ENCODE assay signal across 1 cellular context in the genomic region with DNA sequence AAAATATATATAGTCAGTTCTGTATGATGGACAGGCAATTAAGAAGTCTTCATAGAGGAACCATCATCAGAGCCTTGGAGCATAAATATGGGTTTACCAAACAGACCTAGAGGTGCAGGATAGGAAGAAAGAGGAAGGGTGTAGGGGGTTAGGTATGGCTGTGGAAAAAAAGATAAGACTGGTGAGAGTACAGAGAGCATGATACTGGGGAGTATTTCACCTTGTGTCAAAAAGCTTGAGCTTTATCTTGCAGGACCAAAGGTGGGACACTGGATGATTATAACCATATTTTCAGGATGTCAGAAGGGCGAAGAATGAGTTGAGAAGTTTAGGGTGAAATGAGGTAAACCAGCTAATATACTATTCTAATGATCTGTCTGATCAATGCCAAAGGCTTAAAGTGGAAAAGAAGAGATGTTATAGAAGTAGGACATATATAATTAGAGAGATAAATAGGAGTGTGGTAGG.
TF ChIP-seq lines count a peak whose summit lies in the region.

No MANE protein-coding gene starts in this region.

TF ChIP-seq in K562, 482 proteins besides CTCF, POLR2A, EP300 and RAD21 (continued from another document and continues in another):
- TF ChIP-seq TRIM25 (IDR thresholded peaks at IDR 0.05; ENCODE audit: borderline replicate concordance): no peak
- TF ChIP-seq, protein P1, sequence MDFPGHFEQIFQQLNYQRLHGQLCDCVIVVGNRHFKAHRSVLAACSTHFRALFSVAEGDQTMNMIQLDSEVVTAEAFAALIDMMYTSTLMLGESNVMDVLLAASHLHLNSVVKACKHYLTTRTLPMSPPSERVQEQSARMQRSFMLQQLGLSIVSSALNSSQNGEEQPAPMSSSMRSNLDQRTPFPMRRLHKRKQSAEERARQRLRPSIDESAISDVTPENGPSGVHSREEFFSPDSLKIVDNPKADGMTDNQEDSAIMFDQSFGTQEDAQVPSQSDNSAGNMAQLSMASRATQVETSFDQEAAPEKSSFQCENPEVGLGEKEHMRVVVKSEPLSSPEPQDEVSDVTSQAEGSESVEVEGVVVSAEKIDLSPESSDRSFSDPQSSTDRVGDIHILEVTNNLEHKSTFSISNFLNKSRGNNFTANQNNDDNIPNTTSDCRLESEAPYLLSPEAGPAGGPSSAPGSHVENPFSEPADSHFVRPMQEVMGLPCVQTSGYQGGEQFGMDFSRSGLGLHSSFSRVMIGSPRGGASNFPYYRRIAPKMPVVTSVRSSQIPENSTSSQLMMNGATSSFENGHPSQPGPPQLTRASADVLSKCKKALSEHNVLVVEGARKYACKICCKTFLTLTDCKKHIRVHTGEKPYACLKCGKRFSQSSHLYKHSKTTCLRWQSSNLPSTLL (IDR thresholded peaks at IDR 0.05): no peak
- no peak for TF ChIP-seq PHTF2 (CRISPR knock-in tag; IDR thresholded peaks at IDR 0.05)
- TF ChIP-seq, protein P2, sequence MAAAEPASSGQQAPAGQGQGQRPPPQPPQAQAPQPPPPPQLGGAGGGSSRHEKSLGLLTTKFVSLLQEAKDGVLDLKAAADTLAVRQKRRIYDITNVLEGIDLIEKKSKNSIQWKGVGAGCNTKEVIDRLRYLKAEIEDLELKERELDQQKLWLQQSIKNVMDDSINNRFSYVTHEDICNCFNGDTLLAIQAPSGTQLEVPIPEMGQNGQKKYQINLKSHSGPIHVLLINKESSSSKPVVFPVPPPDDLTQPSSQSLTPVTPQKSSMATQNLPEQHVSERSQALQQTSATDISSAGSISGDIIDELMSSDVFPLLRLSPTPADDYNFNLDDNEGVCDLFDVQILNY (CRISPR knock-in tag; IDR thresholded peaks at IDR 0.05): no peak
- TF ChIP-seq, protein P3, sequence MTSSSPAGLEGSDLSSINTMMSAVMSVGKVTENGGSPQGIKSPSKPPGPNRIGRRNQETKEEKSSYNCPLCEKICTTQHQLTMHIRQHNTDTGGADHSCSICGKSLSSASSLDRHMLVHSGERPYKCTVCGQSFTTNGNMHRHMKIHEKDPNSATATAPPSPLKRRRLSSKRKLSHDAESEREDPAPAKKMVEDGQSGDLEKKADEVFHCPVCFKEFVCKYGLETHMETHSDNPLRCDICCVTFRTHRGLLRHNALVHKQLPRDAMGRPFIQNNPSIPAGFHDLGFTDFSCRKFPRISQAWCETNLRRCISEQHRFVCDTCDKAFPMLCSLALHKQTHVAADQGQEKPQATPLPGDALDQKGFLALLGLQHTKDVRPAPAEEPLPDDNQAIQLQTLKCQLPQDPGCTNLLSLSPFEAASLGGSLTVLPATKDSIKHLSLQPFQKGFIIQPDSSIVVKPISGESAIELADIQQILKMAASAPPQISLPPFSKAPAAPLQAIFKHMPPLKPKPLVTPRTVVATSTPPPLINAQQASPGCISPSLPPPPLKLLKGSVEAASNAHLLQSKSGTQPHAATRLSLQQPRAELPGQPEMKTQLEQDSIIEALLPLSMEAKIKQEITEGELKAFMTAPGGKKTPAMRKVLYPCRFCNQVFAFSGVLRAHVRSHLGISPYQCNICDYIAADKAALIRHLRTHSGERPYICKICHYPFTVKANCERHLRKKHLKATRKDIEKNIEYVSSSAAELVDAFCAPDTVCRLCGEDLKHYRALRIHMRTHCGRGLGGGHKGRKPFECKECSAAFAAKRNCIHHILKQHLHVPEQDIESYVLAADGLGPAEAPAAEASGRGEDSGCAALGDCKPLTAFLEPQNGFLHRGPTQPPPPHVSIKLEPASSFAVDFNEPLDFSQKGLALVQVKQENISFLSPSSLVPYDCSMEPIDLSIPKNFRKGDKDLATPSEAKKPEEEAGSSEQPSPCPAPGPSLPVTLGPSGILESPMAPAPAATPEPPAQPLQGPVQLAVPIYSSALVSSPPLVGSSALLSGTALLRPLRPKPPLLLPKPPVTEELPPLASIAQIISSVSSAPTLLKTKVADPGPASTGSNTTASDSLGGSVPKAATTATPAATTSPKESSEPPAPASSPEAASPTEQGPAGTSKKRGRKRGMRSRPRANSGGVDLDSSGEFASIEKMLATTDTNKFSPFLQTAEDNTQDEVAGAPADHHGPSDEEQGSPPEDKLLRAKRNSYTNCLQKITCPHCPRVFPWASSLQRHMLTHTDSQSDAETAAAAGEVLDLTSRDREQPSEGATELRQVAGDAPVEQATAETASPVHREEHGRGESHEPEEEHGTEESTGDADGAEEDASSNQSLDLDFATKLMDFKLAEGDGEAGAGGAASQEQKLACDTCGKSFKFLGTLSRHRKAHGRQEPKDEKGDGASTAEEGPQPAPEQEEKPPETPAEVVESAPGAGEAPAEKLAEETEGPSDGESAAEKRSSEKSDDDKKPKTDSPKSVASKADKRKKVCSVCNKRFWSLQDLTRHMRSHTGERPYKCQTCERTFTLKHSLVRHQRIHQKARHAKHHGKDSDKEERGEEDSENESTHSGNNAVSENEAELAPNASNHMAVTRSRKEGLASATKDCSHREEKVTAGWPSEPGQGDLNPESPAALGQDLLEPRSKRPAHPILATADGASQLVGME (CRISPR knock-in tag; IDR thresholded peaks at IDR 0.05): no peak
- TF ChIP-seq CREB3L1 (IDR thresholded peaks at IDR 0.05; ENCODE audit: borderline replicate concordance, low read depth): no peak
- no peak for TF ChIP-seq SP2 (IDR thresholded peaks at IDR 0.05; ENCODE audit: extremely low read depth, low read depth, low read length, poor library complexity, severe bottlenecking)
- peak; percentile 85 to 89 for TF ChIP-seq TBL1XR1 (IDR thresholded peaks at IDR 0.05; ENCODE audit: low read length in 2 of 2)
- TF ChIP-seq RBFOX2 (IDR thresholded peaks at IDR 0.05; ENCODE audit: low read depth, low read length): no peak
- TF ChIP-seq ILF3 (IDR thresholded peaks at IDR 0.05; ENCODE audit: borderline replicate concordance): no peak
- TF ChIP-seq ILK (tag; IDR thresholded peaks at IDR 0.05; ENCODE audit: borderline replicate concordance, low read depth): no peak
- no peak for TF ChIP-seq ZNF431 (CRISPR knock-in tag; IDR thresholded peaks at IDR 0.05)
- no peak for TF ChIP-seq E2F4 (CRISPR knock-in tag; IDR thresholded peaks at IDR 0.05; ENCODE audit: low read depth)
- no peak for TF ChIP-seq GABPB2 (CRISPR knock-in tag; conservative IDR thresholded peaks at IDR 0.05)
- TF ChIP-seq, protein P4, sequence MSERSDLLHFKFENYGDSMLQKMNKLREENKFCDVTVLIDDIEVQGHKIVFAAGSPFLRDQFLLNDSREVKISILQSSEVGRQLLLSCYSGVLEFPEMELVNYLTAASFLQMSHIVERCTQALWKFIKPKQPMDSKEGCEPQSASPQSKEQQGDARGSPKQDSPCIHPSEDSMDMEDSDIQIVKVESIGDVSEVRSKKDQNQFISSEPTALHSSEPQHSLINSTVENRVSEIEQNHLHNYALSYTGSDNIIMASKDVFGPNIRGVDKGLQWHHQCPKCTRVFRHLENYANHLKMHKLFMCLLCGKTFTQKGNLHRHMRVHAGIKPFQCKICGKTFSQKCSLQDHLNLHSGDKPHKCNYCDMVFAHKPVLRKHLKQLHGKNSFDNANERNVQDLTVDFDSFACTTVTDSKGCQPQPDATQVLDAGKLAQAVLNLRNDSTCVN (CRISPR knock-in tag; IDR thresholded peaks at IDR 0.05): no peak
- TF ChIP-seq ZNF354B (CRISPR knock-in tag; IDR thresholded peaks at IDR 0.05): no peak
- TF ChIP-seq, protein P5, sequence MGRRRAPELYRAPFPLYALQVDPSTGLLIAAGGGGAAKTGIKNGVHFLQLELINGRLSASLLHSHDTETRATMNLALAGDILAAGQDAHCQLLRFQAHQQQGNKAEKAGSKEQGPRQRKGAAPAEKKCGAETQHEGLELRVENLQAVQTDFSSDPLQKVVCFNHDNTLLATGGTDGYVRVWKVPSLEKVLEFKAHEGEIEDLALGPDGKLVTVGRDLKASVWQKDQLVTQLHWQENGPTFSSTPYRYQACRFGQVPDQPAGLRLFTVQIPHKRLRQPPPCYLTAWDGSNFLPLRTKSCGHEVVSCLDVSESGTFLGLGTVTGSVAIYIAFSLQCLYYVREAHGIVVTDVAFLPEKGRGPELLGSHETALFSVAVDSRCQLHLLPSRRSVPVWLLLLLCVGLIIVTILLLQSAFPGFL (CRISPR knock-in tag; IDR thresholded peaks at IDR 0.05): no peak
- TF ChIP-seq CHD7 (IDR thresholded peaks at IDR 0.05; ENCODE audit: low read depth, low read length): no peak
